1 cellular context compared by ENCODE assay signal in genomic region chr3:141523615-141524375, GRCh38.
TF ChIP-seq lines count a peak whose summit lies in the region.

No MANE protein-coding gene starts in this region.

TF ChIP-seq in K562, 482 proteins besides CTCF, POLR2A, EP300 and RAD21:
- peak; percentile 53 for TF ChIP-seq ZNF316 (IDR thresholded peaks at IDR 0.05)
- peak; percentile 27; the same call in 1 of the 2 replicates for TF ChIP-seq C11orf30 (IDR thresholded peaks at IDR 0.05; ENCODE audit: low read depth)
- no peak for TF ChIP-seq ELF4 (CRISPR knock-in tag; IDR thresholded peaks at IDR 0.05)
